In the genomic region with DNA sequence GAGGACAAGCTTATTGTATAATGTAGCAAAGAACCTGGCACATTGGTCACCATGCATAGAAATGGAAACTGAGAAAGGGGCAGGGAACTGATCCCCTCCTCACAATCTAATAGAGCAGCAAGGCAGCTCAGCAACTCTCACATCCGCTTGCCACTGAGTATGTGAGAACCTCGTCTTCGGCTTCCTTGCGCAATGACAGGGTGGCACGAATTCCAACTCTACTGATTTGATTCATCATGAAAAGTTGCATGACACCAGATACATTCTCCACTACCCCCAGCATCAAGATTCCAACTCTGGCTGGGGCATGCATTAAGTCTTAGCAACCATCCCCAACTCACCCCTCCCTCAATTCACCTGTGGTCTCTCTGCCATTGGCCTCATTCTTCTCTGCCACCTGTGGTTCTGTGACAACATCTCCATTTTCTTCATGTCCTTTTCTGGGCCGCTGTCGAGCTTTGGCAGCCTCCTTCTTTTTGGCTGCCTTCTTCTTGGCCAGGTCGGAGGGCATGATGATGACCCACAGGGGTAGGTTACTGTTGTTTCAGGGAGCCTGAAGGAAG, we compare ENCODE assay signal across 1 cellular context.
TF ChIP-seq lines count a peak whose summit lies in the region.

No MANE protein-coding gene starts in this region.

TF ChIP-seq in IMR-90, 13 proteins besides CTCF, POLR2A, EP300 and RAD21:
- TF ChIP-seq CEBPB (IDR thresholded peaks at IDR 0.05; ENCODE audit: low read depth, low read length) = peak; percentile 93
- TF ChIP-seq, protein P1, sequence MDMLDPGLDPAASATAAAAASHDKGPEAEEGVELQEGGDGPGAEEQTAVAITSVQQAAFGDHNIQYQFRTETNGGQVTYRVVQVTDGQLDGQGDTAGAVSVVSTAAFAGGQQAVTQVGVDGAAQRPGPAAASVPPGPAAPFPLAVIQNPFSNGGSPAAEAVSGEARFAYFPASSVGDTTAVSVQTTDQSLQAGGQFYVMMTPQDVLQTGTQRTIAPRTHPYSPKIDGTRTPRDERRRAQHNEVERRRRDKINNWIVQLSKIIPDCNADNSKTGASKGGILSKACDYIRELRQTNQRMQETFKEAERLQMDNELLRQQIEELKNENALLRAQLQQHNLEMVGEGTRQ (IDR thresholded peaks at IDR 0.05; ENCODE audit: low read depth, low read length) = no peak
